In genomic region chr20:34891166-34892062, GRCh38 we compare ENCODE assay signal across 9 cellular contexts. TPM values are rescaled to one million over a fixed set of nuclear protein-coding genes. Genes with fewer than 3 reads are reported as not detected.
DNase-seq lines count a peak whose midpoint lies in the region; ATAC-seq and TF ChIP-seq lines count a peak whose summit lies in the region.
"Had no signal": no experiment of that assay in that cellular context is flagged by ENCODE, and none has a peak within 500 bp of the region (broad histone marks: within the 10 kb centered on the region; RNA-seq: fewer than 3 reads in every experiment).

No MANE protein-coding gene starts in this region.

- peak overlapping the region; percentile 52 for H3K27ac Mint-ChIP-seq in activated naive CD8-positive, alpha-beta T cell treated with anti-CD3 and anti-CD28 coated beads for 36 hours
- H3K27ac Mint-ChIP-seq: brain had no signal

- no peaks in the 10 kb centered on the region for H3K27me3 Mint-ChIP-seq in activated naive CD8-positive, alpha-beta T cell treated with anti-CD3 and anti-CD28 coated beads for 36 hours
- H3K27me3 Mint-ChIP-seq: brain had no signal

- ATAC-seq in omental fat pad (ENCODE audit: low FRiP score), result peak; percentile 88
- ATAC-seq in HG02973 (IDR thresholded peaks at IDR 0.05; ENCODE audit: unreplicated experiment), result no peak
- no peak for ATAC-seq in GM19467 (IDR thresholded peaks at IDR 0.05; ENCODE audit: unreplicated experiment)
- ATAC-seq in GM18873 (IDR thresholded peaks at IDR 0.05; ENCODE audit: low FRiP score, unreplicated experiment), result no peak

- no peak for TF ChIP-seq CTCF in omental fat pad (IDR thresholded peaks at IDR 0.05)

- no peaks in the 10 kb centered on the region for H3K9me3 Mint-ChIP-seq in activated naive CD8-positive, alpha-beta T cell treated with anti-CD3 and anti-CD28 coated beads for 36 hours
- H3K9me3 Mint-ChIP-seq: brain had no signal

- DNase-seq in GF-D8 (lab: John Stamatoyannopoulos, UW) (peak; percentile 36), NCI-H226 (peak; percentile 64), omental fat pad (ENCODE audit: low spot score) (no peak), COLO668 (lab: John Stamatoyannopoulos, UW; ENCODE audit: unreplicated experiment) (no peak)
- no peak for DNase-seq in activated naive CD8-positive, alpha-beta T cell treated with anti-CD3 and anti-CD28 coated beads for 36 hours

- peaks cover 22% of the 10 kb centered on the region for H3K4me1 Mint-ChIP-seq in activated naive CD8-positive, alpha-beta T cell treated with anti-CD3 and anti-CD28 coated beads for 36 hours
- H3K4me1 Mint-ChIP-seq: brain had no signal

- no peak overlapping the region for H3K4me3 Mint-ChIP-seq in activated naive CD8-positive, alpha-beta T cell treated with anti-CD3 and anti-CD28 coated beads for 36 hours
- H3K4me3 Mint-ChIP-seq: brain had no signal

- peaks cover 2% of the 10 kb centered on the region for H3K36me3 Mint-ChIP-seq in activated naive CD8-positive, alpha-beta T cell treated with anti-CD3 and anti-CD28 coated beads for 36 hours

RNA-seq across cellular contexts. Expression of gene ACSS2, which starts 15.0 kb away (rescaled TPM):
- total RNA-seq in activated naive CD8-positive, alpha-beta T cell treated with anti-CD3 and anti-CD28 coated beads for 36 hours, result 10 to 100 TPM in 1 of 2 experiments, 1 to 10 TPM in 1; 8.7 to 11.0 TPM
- total RNA-seq in omental fat pad, result 100 to 1,000 TPM in 2 of 4 donors, 10 to 100 TPM in 2; 72.4 to 119 (median 102) TPM

RNA-seq across cellular contexts. Expression of gene GGT7, which starts 18.8 kb away (rescaled TPM):
- 10 to 100 TPM; 10.5 to 10.9 TPM for total RNA-seq in activated naive CD8-positive, alpha-beta T cell treated with anti-CD3 and anti-CD28 coated beads for 36 hours
- 10 to 100 TPM in 2 of 4 donors, 1 to 10 TPM in 2; 8.5 to 13.2 (median 11.2) TPM for total RNA-seq in omental fat pad

Comparison
In these comparisons a context has a peak if more than half of its experiments do, and no peak if none do; other contexts are left out.
1. DNase-seq: peak in GF-D8 (single experiment) and NCI-H226 (single experiment); none in activated naive CD8-positive, alpha-beta T cell treated with anti-CD3 and anti-CD28 coated beads for 36 hours (single experiment), omental fat pad (single experiment) and COLO668 (single experiment).
2. RNA of gene ACSS2, which starts 15.0 kb away (total RNA-seq): 72.4 to 119 TPM in omental fat pad; 8.7 to 11.0 TPM in activated naive CD8-positive, alpha-beta T cell treated with anti-CD3 and anti-CD28 coated beads for 36 hours; every median in the first group is over 4 times any median in the second.